ENCODE assay signal across 1 cellular context in genomic region chr3:40504636-40505430, GRCh38.
TF ChIP-seq lines count a peak whose summit lies in the region.

No MANE protein-coding gene starts in this region.

TF ChIP-seq in HEK293, 187 proteins besides CTCF, POLR2A, EP300 and RAD21 (continued from another document):
- TF ChIP-seq ZNF280D (tag by site-specific recombination; IDR thresholded peaks at IDR 0.05) (no peak), ZNF292 (tag by site-specific recombination; IDR thresholded peaks at IDR 0.05; ENCODE audit: borderline replicate concordance, low read depth) (no peak), ZNF391 (tag by site-specific recombination; IDR thresholded peaks at IDR 0.05; ENCODE audit: borderline replicate concordance, low read depth) (no peak), ZNF23 (tag by site-specific recombination; IDR thresholded peaks at IDR 0.05; ENCODE audit: borderline replicate concordance) (no peak), ZSCAN30 (tag by site-specific recombination; IDR thresholded peaks at IDR 0.05) (no peak), ZNF580 (tag by site-specific recombination; IDR thresholded peaks at IDR 0.05) (no peak), TRIM28 (IDR thresholded peaks at IDR 0.05; ENCODE audit: borderline replicate concordance, low read length) (no peak), ZNF114 (tag by site-specific recombination; IDR thresholded peaks at IDR 0.05) (no peak), YY1 (tag by site-specific recombination; IDR thresholded peaks at IDR 0.05) (no peak), ZNF596 (tag by site-specific recombination; IDR thresholded peaks at IDR 0.05) (no peak), ZNF776 (tag by site-specific recombination; IDR thresholded peaks at IDR 0.05; ENCODE audit: borderline replicate concordance) (no peak), ZBTB1 (tag by site-specific recombination; IDR thresholded peaks at IDR 0.05) (no peak), REST (tag by site-specific recombination; IDR thresholded peaks at IDR 0.05) (no peak), ZNF274 (IDR thresholded peaks at IDR 0.05; ENCODE audit: low read length) (no peak), ZNF274 (tag by site-specific recombination; IDR thresholded peaks at IDR 0.05; ENCODE audit: borderline replicate concordance) (no peak), KLF9 (tag by site-specific recombination; IDR thresholded peaks at IDR 0.05; ENCODE audit: low read depth) (no peak), ZNF624 (tag by site-specific recombination; IDR thresholded peaks at IDR 0.05) (no peak), ZNF202 (tag by site-specific recombination; IDR thresholded peaks at IDR 0.05; ENCODE audit: borderline replicate concordance) (no peak), ZNF660 (tag by site-specific recombination; IDR thresholded peaks at IDR 0.05) (no peak), ZSCAN18 (tag by site-specific recombination; IDR thresholded peaks at IDR 0.05) (no peak), ZNF629 (tag by site-specific recombination; IDR thresholded peaks at IDR 0.05) (peak; percentile 40; the same call in 1 of the 2 replicates), ZNF350 (tag by site-specific recombination; IDR thresholded peaks at IDR 0.05) (no peak), ZNF366 (tag by site-specific recombination; conservative IDR thresholded peaks at IDR 0.05) (0 out of 2 replicates have a peak, but pooled peaks have one; percentile 17), ZNF768 (tag by site-specific recombination; IDR thresholded peaks at IDR 0.05) (no peak), YY2 (tag by site-specific recombination; IDR thresholded peaks at IDR 0.05) (no peak), SP2 (tag by site-specific recombination; IDR thresholded peaks at IDR 0.05) (peak; percentile 14; the same call in 1 of the 2 replicates), PRDM4 (tag by site-specific recombination; IDR thresholded peaks at IDR 0.05) (peak; percentile 70), ZFHX2 (tag by site-specific recombination; conservative IDR thresholded peaks at IDR 0.05) (no peak), ZBTB6 (tag by site-specific recombination; IDR thresholded peaks at IDR 0.05) (no peak), ZNF24 (tag by site-specific recombination; IDR thresholded peaks at IDR 0.05) (no peak), ZNF558 (tag by site-specific recombination; IDR thresholded peaks at IDR 0.05) (no peak), ZNF544 (tag by site-specific recombination; IDR thresholded peaks at IDR 0.05) (no peak), MEIS1 (CRISPR knock-in tag; IDR thresholded peaks at IDR 0.05; ENCODE audit: borderline replicate concordance) (no peak), ZNF626 (tag by site-specific recombination; IDR thresholded peaks at IDR 0.05) (no peak), ZNF610 (tag by site-specific recombination; IDR thresholded peaks at IDR 0.05; ENCODE audit: borderline replicate concordance) (no peak), KLF8 (tag by site-specific recombination; IDR thresholded peaks at IDR 0.05) (no peak), OSR2 (tag by site-specific recombination; IDR thresholded peaks at IDR 0.05) (no peak), ZNF398 (tag by site-specific recombination; IDR thresholded peaks at IDR 0.05) (peak; percentile 63), GLI2 (tag by site-specific recombination; IDR thresholded peaks at IDR 0.05; ENCODE audit: borderline replicate concordance, low read depth) (no peak), ZNF341 (tag by site-specific recombination; IDR thresholded peaks at IDR 0.05; ENCODE audit: low read depth) (no peak)
